1 cellular context compared by ENCODE assay signal in the genomic region with DNA sequence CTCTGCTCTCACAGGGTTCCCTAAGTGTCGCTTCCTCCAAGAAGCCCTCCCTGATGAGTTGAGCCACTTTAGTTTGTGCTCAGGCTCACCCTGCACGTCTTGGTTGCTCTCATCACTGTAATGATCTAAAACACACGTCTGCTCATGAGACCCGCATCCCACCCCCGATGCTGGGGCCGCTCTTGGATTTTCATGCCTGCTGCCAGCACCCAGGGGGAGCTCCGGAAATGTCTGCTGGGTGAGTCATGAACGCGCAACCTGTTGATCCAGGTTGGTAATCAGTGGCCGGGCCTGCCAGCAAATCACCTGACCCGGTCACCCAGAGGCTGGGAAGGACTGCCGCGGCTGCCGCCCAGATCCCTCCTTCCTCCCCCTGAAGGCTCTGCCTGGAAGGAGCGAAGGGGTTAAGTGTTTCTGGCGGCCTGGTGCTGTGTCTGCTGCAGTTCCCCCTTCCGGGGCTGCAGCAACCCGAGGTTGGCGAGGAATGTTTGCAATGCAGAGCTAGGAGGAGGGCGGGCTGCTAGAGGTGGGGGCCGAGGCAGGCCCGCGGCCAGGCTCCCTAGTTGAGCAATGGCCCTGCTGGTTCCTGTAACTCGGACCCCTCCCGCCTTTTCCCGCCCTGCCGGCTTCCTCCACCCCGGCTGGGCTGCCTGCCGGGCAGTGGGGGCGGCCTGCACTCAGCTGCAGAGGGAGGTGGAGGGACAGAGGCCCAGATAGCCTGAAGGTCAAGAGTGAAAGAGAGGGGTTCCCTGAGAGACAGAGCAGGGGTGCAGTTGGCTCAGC.
TF ChIP-seq lines count a peak whose summit lies in the region.

No MANE protein-coding gene starts in this region.

TF ChIP-seq in K562, 482 proteins besides CTCF, POLR2A, EP300 and RAD21 (continued from another document and continues in another):
- TF ChIP-seq NKRF (IDR thresholded peaks at IDR 0.05; ENCODE audit: borderline replicate concordance) (no peak), GATAD2B (IDR thresholded peaks at IDR 0.05; ENCODE audit: borderline replicate concordance) (peak; percentile 73; the same call in 1 of the 2 replicates), COPS2 (conservative IDR thresholded peaks at IDR 0.05) (no peak), JUNB (CRISPR knock-in tag; conservative IDR thresholded peaks at IDR 0.05) (no peak), ZNF324 (CRISPR knock-in tag; IDR thresholded peaks at IDR 0.05) (no peak), GABPB1 (CRISPR knock-in tag; IDR thresholded peaks at IDR 0.05) (peak; percentile 55; the same call in 1 of the 2 replicates), PRDM10 (IDR thresholded peaks at IDR 0.05; ENCODE audit: partially characterized antibody) (peak; percentile 24), EP400 (IDR thresholded peaks at IDR 0.05) (peak; percentile 20; the same call in 1 of the 2 replicates), CHD2 (IDR thresholded peaks at IDR 0.05; ENCODE audit: low read depth, low read length) (no peak), CBX1 (IDR thresholded peaks at IDR 0.05; ENCODE audit: low read depth) (no peak; the same call in 1 of the 2 replicates), ZEB2 (IDR thresholded peaks at IDR 0.05) (peak; percentile 72; the same call in 1 of the 2 replicates), ZNF263 (CRISPR knock-in tag; IDR thresholded peaks at IDR 0.05; ENCODE audit: borderline replicate concordance) (peak; percentile 51; the same call in 1 of the 2 replicates), RBFOX2 (IDR thresholded peaks at IDR 0.05; ENCODE audit: low read depth, low read length) (peak; percentile 69), ETS1 (conservative IDR thresholded peaks at IDR 0.05; ENCODE audit: control insufficient read depth, low read depth, low read length) (0 out of 2 replicates have a peak, but pooled peaks have one; percentile 30), SUPT5H (IDR thresholded peaks at IDR 0.05) (no peak), FOSL1 (tag; conservative IDR thresholded peaks at IDR 0.05) (peak; percentile 86), SMARCC2 (IDR thresholded peaks at IDR 0.05; ENCODE audit: low read depth) (no peak), ZNF282 (CRISPR knock-in tag; IDR thresholded peaks at IDR 0.05) (peak; percentile 63; the same call in 1 of the 2 replicates), CBX5 (IDR thresholded peaks at IDR 0.05; ENCODE audit: borderline replicate concordance, low read depth) (no peak), KDM1A (IDR thresholded peaks at IDR 0.05) (peak; percentile 72 to 76; a peak in 3 of 4 replicates), RBM15 (IDR thresholded peaks at IDR 0.05; ENCODE audit: insufficient read depth, low read length) (no peak), CEBPG (CRISPR knock-in tag; IDR thresholded peaks at IDR 0.05) (peak; percentile 55; the same call in 1 of the 2 replicates), CEBPG (tag; conservative IDR thresholded peaks at IDR 0.05 in 1 of 2, IDR thresholded peaks at IDR 0.05 in 1 of 2) (peak; percentile 80 to 84), HDAC1 (IDR thresholded peaks at IDR 0.05) (no peak), ZNF124 (CRISPR knock-in tag; IDR thresholded peaks at IDR 0.05) (no peak), ZNF316 (IDR thresholded peaks at IDR 0.05) (no peak)
- TF ChIP-seq, protein P1, sequence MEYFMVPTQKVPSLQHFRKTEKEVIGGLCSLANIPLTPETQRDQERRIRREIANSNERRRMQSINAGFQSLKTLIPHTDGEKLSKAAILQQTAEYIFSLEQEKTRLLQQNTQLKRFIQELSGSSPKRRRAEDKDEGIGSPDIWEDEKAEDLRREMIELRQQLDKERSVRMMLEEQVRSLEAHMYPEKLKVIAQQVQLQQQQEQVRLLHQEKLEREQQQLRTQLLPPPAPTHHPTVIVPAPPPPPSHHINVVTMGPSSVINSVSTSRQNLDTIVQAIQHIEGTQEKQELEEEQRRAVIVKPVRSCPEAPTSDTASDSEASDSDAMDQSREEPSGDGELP (CRISPR knock-in tag; IDR thresholded peaks at IDR 0.05; ENCODE audit: borderline replicate concordance) = peak; percentile 76
- TF ChIP-seq, protein P2, sequence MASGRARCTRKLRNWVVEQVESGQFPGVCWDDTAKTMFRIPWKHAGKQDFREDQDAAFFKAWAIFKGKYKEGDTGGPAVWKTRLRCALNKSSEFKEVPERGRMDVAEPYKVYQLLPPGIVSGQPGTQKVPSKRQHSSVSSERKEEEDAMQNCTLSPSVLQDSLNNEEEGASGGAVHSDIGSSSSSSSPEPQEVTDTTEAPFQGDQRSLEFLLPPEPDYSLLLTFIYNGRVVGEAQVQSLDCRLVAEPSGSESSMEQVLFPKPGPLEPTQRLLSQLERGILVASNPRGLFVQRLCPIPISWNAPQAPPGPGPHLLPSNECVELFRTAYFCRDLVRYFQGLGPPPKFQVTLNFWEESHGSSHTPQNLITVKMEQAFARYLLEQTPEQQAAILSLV (tag; IDR thresholded peaks at IDR 0.05) = peak; percentile 68; the same call in 1 of the 2 replicates
- TF ChIP-seq, protein P3, sequence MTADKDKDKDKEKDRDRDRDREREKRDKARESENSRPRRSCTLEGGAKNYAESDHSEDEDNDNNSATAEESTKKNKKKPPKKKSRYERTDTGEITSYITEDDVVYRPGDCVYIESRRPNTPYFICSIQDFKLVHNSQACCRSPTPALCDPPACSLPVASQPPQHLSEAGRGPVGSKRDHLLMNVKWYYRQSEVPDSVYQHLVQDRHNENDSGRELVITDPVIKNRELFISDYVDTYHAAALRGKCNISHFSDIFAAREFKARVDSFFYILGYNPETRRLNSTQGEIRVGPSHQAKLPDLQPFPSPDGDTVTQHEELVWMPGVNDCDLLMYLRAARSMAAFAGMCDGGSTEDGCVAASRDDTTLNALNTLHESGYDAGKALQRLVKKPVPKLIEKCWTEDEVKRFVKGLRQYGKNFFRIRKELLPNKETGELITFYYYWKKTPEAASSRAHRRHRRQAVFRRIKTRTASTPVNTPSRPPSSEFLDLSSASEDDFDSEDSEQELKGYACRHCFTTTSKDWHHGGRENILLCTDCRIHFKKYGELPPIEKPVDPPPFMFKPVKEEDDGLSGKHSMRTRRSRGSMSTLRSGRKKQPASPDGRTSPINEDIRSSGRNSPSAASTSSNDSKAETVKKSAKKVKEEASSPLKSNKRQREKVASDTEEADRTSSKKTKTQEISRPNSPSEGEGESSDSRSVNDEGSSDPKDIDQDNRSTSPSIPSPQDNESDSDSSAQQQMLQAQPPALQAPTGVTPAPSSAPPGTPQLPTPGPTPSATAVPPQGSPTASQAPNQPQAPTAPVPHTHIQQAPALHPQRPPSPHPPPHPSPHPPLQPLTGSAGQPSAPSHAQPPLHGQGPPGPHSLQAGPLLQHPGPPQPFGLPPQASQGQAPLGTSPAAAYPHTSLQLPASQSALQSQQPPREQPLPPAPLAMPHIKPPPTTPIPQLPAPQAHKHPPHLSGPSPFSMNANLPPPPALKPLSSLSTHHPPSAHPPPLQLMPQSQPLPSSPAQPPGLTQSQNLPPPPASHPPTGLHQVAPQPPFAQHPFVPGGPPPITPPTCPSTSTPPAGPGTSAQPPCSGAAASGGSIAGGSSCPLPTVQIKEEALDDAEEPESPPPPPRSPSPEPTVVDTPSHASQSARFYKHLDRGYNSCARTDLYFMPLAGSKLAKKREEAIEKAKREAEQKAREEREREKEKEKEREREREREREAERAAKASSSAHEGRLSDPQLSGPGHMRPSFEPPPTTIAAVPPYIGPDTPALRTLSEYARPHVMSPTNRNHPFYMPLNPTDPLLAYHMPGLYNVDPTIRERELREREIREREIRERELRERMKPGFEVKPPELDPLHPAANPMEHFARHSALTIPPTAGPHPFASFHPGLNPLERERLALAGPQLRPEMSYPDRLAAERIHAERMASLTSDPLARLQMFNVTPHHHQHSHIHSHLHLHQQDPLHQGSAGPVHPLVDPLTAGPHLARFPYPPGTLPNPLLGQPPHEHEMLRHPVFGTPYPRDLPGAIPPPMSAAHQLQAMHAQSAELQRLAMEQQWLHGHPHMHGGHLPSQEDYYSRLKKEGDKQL (CRISPR knock-in tag; IDR thresholded peaks at IDR 0.05; ENCODE audit: borderline replicate concordance) = 0 out of 2 replicates have a peak, but pooled peaks have one; percentile 47
- TF ChIP-seq, protein P4, sequence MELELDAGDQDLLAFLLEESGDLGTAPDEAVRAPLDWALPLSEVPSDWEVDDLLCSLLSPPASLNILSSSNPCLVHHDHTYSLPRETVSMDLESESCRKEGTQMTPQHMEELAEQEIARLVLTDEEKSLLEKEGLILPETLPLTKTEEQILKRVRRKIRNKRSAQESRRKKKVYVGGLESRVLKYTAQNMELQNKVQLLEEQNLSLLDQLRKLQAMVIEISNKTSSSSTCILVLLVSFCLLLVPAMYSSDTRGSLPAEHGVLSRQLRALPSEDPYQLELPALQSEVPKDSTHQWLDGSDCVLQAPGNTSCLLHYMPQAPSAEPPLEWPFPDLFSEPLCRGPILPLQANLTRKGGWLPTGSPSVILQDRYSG (tag; conservative IDR thresholded peaks at IDR 0.05; ENCODE audit: low read depth) = no peak
- TF ChIP-seq, protein P5, sequence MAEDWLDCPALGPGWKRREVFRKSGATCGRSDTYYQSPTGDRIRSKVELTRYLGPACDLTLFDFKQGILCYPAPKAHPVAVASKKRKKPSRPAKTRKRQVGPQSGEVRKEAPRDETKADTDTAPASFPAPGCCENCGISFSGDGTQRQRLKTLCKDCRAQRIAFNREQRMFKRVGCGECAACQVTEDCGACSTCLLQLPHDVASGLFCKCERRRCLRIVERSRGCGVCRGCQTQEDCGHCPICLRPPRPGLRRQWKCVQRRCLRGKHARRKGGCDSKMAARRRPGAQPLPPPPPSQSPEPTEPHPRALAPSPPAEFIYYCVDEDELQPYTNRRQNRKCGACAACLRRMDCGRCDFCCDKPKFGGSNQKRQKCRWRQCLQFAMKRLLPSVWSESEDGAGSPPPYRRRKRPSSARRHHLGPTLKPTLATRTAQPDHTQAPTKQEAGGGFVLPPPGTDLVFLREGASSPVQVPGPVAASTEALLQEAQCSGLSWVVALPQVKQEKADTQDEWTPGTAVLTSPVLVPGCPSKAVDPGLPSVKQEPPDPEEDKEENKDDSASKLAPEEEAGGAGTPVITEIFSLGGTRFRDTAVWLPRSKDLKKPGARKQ (CRISPR knock-in tag; IDR thresholded peaks at IDR 0.05) = no peak
- TF ChIP-seq, protein P6, sequence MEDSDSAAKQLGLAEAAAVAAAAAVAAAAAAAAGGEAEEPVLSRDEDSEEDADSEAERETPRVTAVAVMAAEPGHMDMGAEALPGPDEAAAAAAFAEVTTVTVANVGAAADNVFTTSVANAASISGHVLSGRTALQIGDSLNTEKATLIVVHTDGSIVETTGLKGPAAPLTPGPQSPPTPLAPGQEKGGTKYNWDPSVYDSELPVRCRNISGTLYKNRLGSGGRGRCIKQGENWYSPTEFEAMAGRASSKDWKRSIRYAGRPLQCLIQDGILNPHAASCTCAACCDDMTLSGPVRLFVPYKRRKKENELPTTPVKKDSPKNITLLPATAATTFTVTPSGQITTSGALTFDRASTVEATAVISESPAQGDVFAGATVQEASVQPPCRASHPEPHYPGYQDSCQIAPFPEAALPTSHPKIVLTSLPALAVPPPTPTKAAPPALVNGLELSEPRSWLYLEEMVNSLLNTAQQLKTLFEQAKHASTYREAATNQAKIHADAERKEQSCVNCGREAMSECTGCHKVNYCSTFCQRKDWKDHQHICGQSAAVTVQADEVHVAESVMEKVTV (CRISPR knock-in tag; IDR thresholded peaks at IDR 0.05) = no peak
- TF ChIP-seq, protein P7, sequence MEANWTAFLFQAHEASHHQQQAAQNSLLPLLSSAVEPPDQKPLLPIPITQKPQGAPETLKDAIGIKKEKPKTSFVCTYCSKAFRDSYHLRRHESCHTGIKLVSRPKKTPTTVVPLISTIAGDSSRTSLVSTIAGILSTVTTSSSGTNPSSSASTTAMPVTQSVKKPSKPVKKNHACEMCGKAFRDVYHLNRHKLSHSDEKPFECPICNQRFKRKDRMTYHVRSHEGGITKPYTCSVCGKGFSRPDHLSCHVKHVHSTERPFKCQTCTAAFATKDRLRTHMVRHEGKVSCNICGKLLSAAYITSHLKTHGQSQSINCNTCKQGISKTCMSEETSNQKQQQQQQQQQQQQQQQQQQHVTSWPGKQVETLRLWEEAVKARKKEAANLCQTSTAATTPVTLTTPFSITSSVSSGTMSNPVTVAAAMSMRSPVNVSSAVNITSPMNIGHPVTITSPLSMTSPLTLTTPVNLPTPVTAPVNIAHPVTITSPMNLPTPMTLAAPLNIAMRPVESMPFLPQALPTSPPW (CRISPR knock-in tag; IDR thresholded peaks at IDR 0.05) = peak; percentile 91
